ENCODE assay signal across 27 cellular contexts in the genomic region with DNA sequence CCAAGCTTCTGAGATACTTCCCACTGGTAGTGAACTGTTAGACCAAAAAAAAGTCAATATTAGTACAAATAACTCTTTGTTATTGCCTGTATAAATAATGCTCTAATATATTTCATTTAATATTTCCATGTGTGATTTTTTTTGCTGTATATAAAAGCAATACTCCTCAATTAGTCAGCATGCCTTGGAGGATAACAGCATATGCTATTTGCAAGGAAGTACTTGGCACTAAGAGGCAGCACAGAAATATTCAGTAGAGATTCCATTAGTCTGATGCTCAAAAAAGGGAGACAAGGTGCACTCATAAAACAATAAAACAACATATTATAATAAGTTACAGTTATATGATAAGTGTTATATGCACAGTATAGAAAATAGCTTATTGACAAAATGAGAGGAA.
"Had no signal": no experiment of that assay in that cellular context is flagged by ENCODE, and none has a peak within 500 bp of the region (broad histone marks: within the 10 kb centered on the region; RNA-seq: fewer than 3 reads in every experiment).

No MANE protein-coding gene starts in this region.

- DNase-seq: activated CD4-positive, alpha-beta memory T cell treated with anti-CD3 and anti-CD28 coated beads for 36 hours; activated CD4-positive, alpha-beta T cell treated with anti-CD3 and anti-CD28 coated beads, Interleukin-2, amount 10 ng/mL, durations not matched to agents 7 days and 5 days; activated CD4-positive, CD25-positive, alpha-beta regulatory T cell; activated CD8-positive, alpha-beta memory T cell treated with anti-CD3 and anti-CD28 coated beads for 24 hours; activated naive CD4-positive, alpha-beta T cell treated with anti-CD3 and anti-CD28 coated beads, Interleukin-2, amount 50 U/mL, for 16 hours; activated naive CD8-positive, alpha-beta T cell treated with anti-CD3 and anti-CD28 coated beads, Interleukin-2, amount 10 ng/mL, durations not matched to agents 7 days and 5 days; activated T-cell treated with anti-CD3 and anti-CD28 coated beads, Interleukin-2, amount 50 U/mL, for 48 hours; aorta; IMR-90; Kasumi-1; KBM-7; NCI-H1105 treated with DMSO at 0.1 percent for 48 hours; NCI-H146; NCI-H1930; NCI-H2107; NCI-H2171 treated with DMSO at 0.1 percent for 48 hours; NCI-H345; NCI-H524; Peyer's patch; Right ventricle myocardium superior; SJCRH30; SK-N-SH; T-helper 1 cell had no signal

- H3K36me3 Mint-ChIP-seq: activated CD4-positive, alpha-beta memory T cell treated with anti-CD3 and anti-CD28 coated beads for 36 hours; activated naive CD8-positive, alpha-beta T cell treated with anti-CD3 and anti-CD28 coated beads, Interleukin-2, amount 10 ng/mL, durations not matched to agents 7 days and 5 days had no signal

- H3K27me3 Mint-ChIP-seq: activated CD4-positive, alpha-beta memory T cell treated with anti-CD3 and anti-CD28 coated beads for 36 hours; activated CD4-positive, alpha-beta T cell treated with anti-CD3 and anti-CD28 coated beads, Interleukin-2, amount 10 ng/mL, durations not matched to agents 7 days and 5 days; activated naive CD8-positive, alpha-beta T cell treated with anti-CD3 and anti-CD28 coated beads, Interleukin-2, amount 10 ng/mL, durations not matched to agents 7 days and 5 days had no signal

- H3K36me3 ChIP-seq: adrenal gland, breast epithelium, Peyer's patch, SJCRH30 had no signal

- H3K4me3 ChIP-seq: adrenal gland, breast epithelium, Peyer's patch, SJCRH30 had no signal

- H3K27me3 ChIP-seq: adrenal gland, breast epithelium, Peyer's patch, SJCRH30 had no signal

- H3K4me3 Mint-ChIP-seq: activated CD4-positive, alpha-beta memory T cell treated with anti-CD3 and anti-CD28 coated beads for 36 hours; activated CD4-positive, alpha-beta T cell treated with anti-CD3 and anti-CD28 coated beads, Interleukin-2, amount 10 ng/mL, durations not matched to agents 7 days and 5 days; activated naive CD8-positive, alpha-beta T cell treated with anti-CD3 and anti-CD28 coated beads, Interleukin-2, amount 10 ng/mL, durations not matched to agents 7 days and 5 days had no signal

- H3K9me3 Mint-ChIP-seq: activated CD4-positive, alpha-beta T cell treated with anti-CD3 and anti-CD28 coated beads, Interleukin-2, amount 10 ng/mL, durations not matched to agents 7 days and 5 days; activated naive CD8-positive, alpha-beta T cell treated with anti-CD3 and anti-CD28 coated beads, Interleukin-2, amount 10 ng/mL, durations not matched to agents 7 days and 5 days had no signal

- H3K27ac Mint-ChIP-seq: activated CD4-positive, alpha-beta memory T cell treated with anti-CD3 and anti-CD28 coated beads for 36 hours; activated CD4-positive, alpha-beta T cell treated with anti-CD3 and anti-CD28 coated beads, Interleukin-2, amount 10 ng/mL, durations not matched to agents 7 days and 5 days; activated naive CD8-positive, alpha-beta T cell treated with anti-CD3 and anti-CD28 coated beads, Interleukin-2, amount 10 ng/mL, durations not matched to agents 7 days and 5 days had no signal

- H3K4me1 ChIP-seq: adrenal gland, breast epithelium, Peyer's patch, SJCRH30 had no signal

- H3K9me3 ChIP-seq: adrenal gland, breast epithelium, Peyer's patch, SJCRH30, SK-N-SH had no signal

- H3K27ac ChIP-seq: adrenal gland, breast epithelium, Peyer's patch, RWPE1, SJCRH30, VCaP had no signal

- H3K4me1 Mint-ChIP-seq: activated CD4-positive, alpha-beta T cell treated with anti-CD3 and anti-CD28 coated beads, Interleukin-2, amount 10 ng/mL, durations not matched to agents 7 days and 5 days; activated naive CD8-positive, alpha-beta T cell treated with anti-CD3 and anti-CD28 coated beads, Interleukin-2, amount 10 ng/mL, durations not matched to agents 7 days and 5 days had no signal
